Comparison of ENCODE assay signal across 8 cellular contexts in genomic region chr5:172849636-172850453, GRCh38. TPM values are rescaled to one million over a fixed set of nuclear protein-coding genes. Genes with fewer than 3 reads are reported as not detected.
A peak's percentile ranks its signal among the peaks of the same experiment; 100 is the strongest.
DNase-seq lines count a peak whose midpoint lies in the region; ATAC-seq and TF ChIP-seq lines count a peak whose summit lies in the region.

No MANE protein-coding gene starts in this region.

- DNase-seq in ACHN (peak; percentile 50), HPDE6-E6E7 (ENCODE audit: extremely low spot score) (peak; percentile 51), fibroblast of the aortic adventitia (ENCODE audit: low read depth) (peak; percentile 35), foreskin melanocyte (no peak), NCI-H526 treated with DMSO at 0.1 percent for 48 hours (lab: John Stamatoyannopoulos, UW) (no peak), NCI-H2029 treated with DMSO at 0.1 percent for 48 hours (lab: John Stamatoyannopoulos, UW) (no peak), NCI-H1105 (lab: John Stamatoyannopoulos, UW) (no peak)

- no peak for TF ChIP-seq CTCF in fibroblast of the aortic adventitia (IDR thresholded peaks at IDR 0.05; ENCODE audit: insufficient read depth, low read length)

- ATAC-seq in GM19455 (IDR thresholded peaks at IDR 0.05; ENCODE audit: unreplicated experiment): peak; percentile 47

- no peak overlapping the region for H3K4me3 ChIP-seq in fibroblast of the aortic adventitia (ENCODE audit: low read depth, low read length)

- in situ Hi-C loops in ACHN (cut with HindIII; ENCODE audit: low pct_ligation_motif_present, low pct_unique_long_range_greater_than_20kb, low sequenced_read_pairs): no loop called here

RNA-seq across cellular contexts. Expression of gene ERGIC1, which starts 15.8 kb away (rescaled TPM):
- 21.7 and 193 TPM in 2 replicates for total RNA-seq in fibroblast of the aortic adventitia (ENCODE audit: low replicate concordance)

Comparison
In these comparisons a context has a peak if more than half of its experiments do, and no peak if none do; other contexts are left out.
1. DNase-seq: peak in ACHN (single experiment), HPDE6-E6E7 (single experiment) and fibroblast of the aortic adventitia (single experiment); none in foreskin melanocyte (single experiment), NCI-H526 treated with DMSO at 0.1 percent for 48 hours (single experiment), NCI-H2029 treated with DMSO at 0.1 percent for 48 hours (single experiment) and NCI-H1105 (single experiment).